ENCODE assay signal across 26 cellular contexts in the genomic region with DNA sequence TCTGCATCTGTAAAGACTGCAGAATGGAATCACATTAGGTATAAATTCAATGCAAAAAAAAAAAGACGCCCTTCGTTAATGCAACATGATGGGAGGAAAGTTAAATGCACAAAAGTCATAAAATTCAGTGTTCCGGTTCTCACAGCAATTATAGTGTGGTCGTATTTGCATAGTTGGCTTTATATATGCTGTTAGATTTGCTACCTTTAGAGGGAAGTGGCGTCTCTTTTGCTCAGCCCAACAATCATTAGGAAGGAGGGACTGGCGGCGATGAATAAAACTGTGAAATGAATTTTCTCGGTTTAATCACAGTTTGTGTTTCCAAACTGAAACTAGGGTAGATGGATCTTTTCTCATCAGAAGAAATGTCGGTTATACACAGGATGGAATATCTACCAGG.
"Had no signal": no experiment of that assay in that cellular context is flagged by ENCODE, and none has a peak within 500 bp of the region (broad histone marks: within the 10 kb centered on the region; RNA-seq: fewer than 3 reads in every experiment).

No MANE protein-coding gene starts in this region.

- H3K4me3 ChIP-seq: esophagus muscularis mucosa, gastroesophageal sphincter, heart left ventricle, hepatocyte, left lung, mucosa of descending colon, right lobe of liver, thoracic aorta, tibial nerve, upper lobe of left lung had no signal

- H3K27me3 ChIP-seq: right lobe of liver had no signal

- H3K9ac ChIP-seq: neural progenitor cell, parathyroid adenoma had no signal

- H3K4me1 Mint-ChIP-seq: mesothelial cell of epicardium; stimulated activated naive B cell treated with anti-CD40 and anti-IgM and Interleukin-4, amounts not matched to agents 10 μg/mL and 1 μg/mL and 100 μg/mL, for 72 hours had no signal

- H3K36me3 ChIP-seq: esophagus muscularis mucosa, gastroesophageal sphincter, heart left ventricle, left lung, neural progenitor cell, right lobe of liver, thoracic aorta, tibial nerve, upper lobe of left lung had no signal

- H3K9me3 ChIP-seq: esophagus muscularis mucosa, gastroesophageal sphincter, heart left ventricle, left lung, mucosa of descending colon, right lobe of liver, thoracic aorta, tibial nerve, upper lobe of left lung had no signal

- ATAC-seq: foreskin keratinocyte; gastroesophageal sphincter; heart left ventricle; left lung; mucosa of descending colon; natural killer cell treated with Interleukin-12 subunit alpha and Interleukin-12 subunit beta and Interleukin-15 and Interleukin-18, amount 100 ng/mL, for 72 hours; right lobe of liver; stimulated activated naive B cell treated with anti-CD40 and anti-IgM and Interleukin-4, amounts not matched to agents 10 μg/mL and 1 μg/mL and 100 μg/mL, for 72 hours had no signal

- H3K9me3 Mint-ChIP-seq: mesothelial cell of epicardium; natural killer cell treated with Interleukin-12 subunit alpha and Interleukin-12 subunit beta and Interleukin-15 and Interleukin-18, amount 100 ng/mL, for 72 hours; stimulated activated naive B cell treated with anti-CD40 and anti-IgM and Interleukin-4, amounts not matched to agents 10 μg/mL and 1 μg/mL and 100 μg/mL, for 72 hours; stimulated activated naive CD8-positive, alpha-beta T cell treated with anti-CD3 and anti-CD28 coated beads, Interleukin-15, Interleukin-2, amounts not matched to agents 100 ng/mL and 50 ng/mL, for 24 hours had no signal

- H3K36me3 Mint-ChIP-seq: mesothelial cell of epicardium; naive B cell; natural killer cell treated with Interleukin-12 subunit alpha and Interleukin-12 subunit beta and Interleukin-15 and Interleukin-18, amount 100 ng/mL, for 72 hours; neural progenitor cell; stimulated activated naive B cell treated with anti-CD40 and anti-IgM and Interleukin-4, amounts not matched to agents 10 μg/mL and 1 μg/mL and 100 μg/mL, for 72 hours had no signal

- DNase-seq: dermis blood vessel endothelial cell; effector memory CD4-positive, alpha-beta T cell; foreskin keratinocyte; kidney; mesenchymal stem cell; mucosa of descending colon; naive B cell; right lobe of liver; small intestine; stimulated activated CD4-positive, alpha-beta T cell treated with anti-CD3 and anti-CD28 coated beads, Interleukin-15, amount 100 ng/mL, for 24 hours; stimulated activated CD4-positive, alpha-beta T cell treated with anti-CD3 and anti-CD28 coated beads, Interleukin-2, amount 100 ng/mL, for 48 hours; stimulated activated naive B cell treated with anti-CD40 and anti-IgM and Interleukin-4, amounts not matched to agents 10 μg/mL and 1 μg/mL and 100 μg/mL, for 72 hours had no signal

- H3K4me3 Mint-ChIP-seq: mesothelial cell of epicardium; naive B cell; natural killer cell treated with Interleukin-12 subunit alpha and Interleukin-12 subunit beta and Interleukin-15 and Interleukin-18, amount 100 ng/mL, for 72 hours; stimulated activated naive B cell treated with anti-CD40 and anti-IgM and Interleukin-4, amounts not matched to agents 10 μg/mL and 1 μg/mL and 100 μg/mL, for 72 hours; stimulated activated naive CD8-positive, alpha-beta T cell treated with anti-CD3 and anti-CD28 coated beads, Interleukin-15, Interleukin-2, amounts not matched to agents 100 ng/mL and 50 ng/mL, for 24 hours had no signal

- H3K27ac ChIP-seq: esophagus muscularis mucosa, foreskin keratinocyte, gastroesophageal sphincter, heart left ventricle, hepatocyte, left lung, neural progenitor cell, parathyroid adenoma, right lobe of liver, thoracic aorta, tibial nerve, upper lobe of left lung had no signal

- H3K4me2 ChIP-seq: hepatocyte had no signal

- H3K27ac Mint-ChIP-seq: mesothelial cell of epicardium; naive B cell; natural killer cell treated with Interleukin-12 subunit alpha and Interleukin-12 subunit beta and Interleukin-15 and Interleukin-18, amount 100 ng/mL, for 72 hours; neural progenitor cell; progenitor cell of endocrine pancreas; stimulated activated naive B cell treated with anti-CD40 and anti-IgM and Interleukin-4, amounts not matched to agents 10 μg/mL and 1 μg/mL and 100 μg/mL, for 72 hours; stimulated activated naive CD8-positive, alpha-beta T cell treated with anti-CD3 and anti-CD28 coated beads, Interleukin-15, Interleukin-2, amounts not matched to agents 100 ng/mL and 50 ng/mL, for 24 hours had no signal

- H3K4me1 ChIP-seq: foreskin keratinocyte, gastroesophageal sphincter, heart left ventricle, left lung, parathyroid adenoma, upper lobe of left lung had no signal
